In the genomic region with DNA sequence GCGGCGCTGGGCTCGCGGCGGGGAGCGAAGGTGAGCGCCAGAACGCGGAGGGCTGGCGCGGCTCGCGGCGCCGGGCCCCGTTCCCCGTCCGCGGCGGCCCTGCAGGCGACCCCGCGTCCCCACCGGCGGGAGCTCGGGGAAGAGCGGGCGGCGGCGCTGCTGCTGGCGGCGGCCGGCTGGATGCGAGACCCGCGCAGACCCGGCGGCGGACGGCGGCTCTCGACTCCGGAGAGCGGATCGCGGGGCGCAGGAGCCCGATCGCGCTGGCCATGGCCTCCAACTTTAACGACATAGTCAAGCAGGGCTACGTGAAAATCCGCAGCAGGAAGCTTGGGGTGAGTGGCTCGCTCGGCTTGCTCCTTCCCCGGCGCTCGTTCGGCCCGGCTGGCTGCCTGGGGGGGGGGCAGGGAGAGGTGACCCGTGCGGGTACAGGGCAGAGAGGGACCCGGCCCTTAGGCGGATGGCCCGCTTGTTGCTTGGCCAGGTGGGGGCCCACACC, we compare ENCODE assay signal across 8 cellular contexts. TPM values are rescaled to one million over a fixed set of nuclear protein-coding genes. Genes with fewer than 3 reads are reported as not detected.
DNase-seq lines count a peak whose midpoint lies in the region; ATAC-seq and TF ChIP-seq lines count a peak whose summit lies in the region.

No MANE protein-coding gene starts in this region.

- peak; percentile 41 for ATAC-seq in aorta (ENCODE audit: low FRiP score)
- ATAC-seq in GM21723 (IDR thresholded peaks at IDR 0.05; ENCODE audit: unreplicated experiment), result no peak
- ATAC-seq in GM18511 (IDR thresholded peaks at IDR 0.05; ENCODE audit: unreplicated experiment), result no peak

- POLR2A ChIA-PET in AG04450 (lab: Yijun Ruan, JAX), result no interaction called here

- no peak for DNase-seq in AG04450 (ENCODE audit: low read depth, low spot score)
- peak; percentile 29 for DNase-seq in HPDE6-E6E7 (ENCODE audit: extremely low spot score)
- DNase-seq in choroid plexus epithelial cell (ENCODE audit: low read depth), result peak; percentile 46
- DNase-seq in lower leg skin (ENCODE audit: low spot score in 2 of 2), result no peak
- DNase-seq in aorta, result peak; percentile 49 to 79
- DNase-seq in inferior parietal cortex (ENCODE audit: extremely low spot score), result no peak

- H3K4me3 ChIP-seq in AG04450 (ENCODE audit: low read depth, low read length) (peak overlapping the region; percentile 64), choroid plexus epithelial cell (ENCODE audit: low read depth, low read length) (peak overlapping the region; percentile 62), lower leg skin (ENCODE audit: low read depth, poor library complexity, severe bottlenecking) (peak overlapping the region; percentile 10), aorta (ENCODE audit: low read length in 2 of 2) (peak overlapping the region; percentile 46 to 91)

- TF ChIP-seq CTCF in AG04450 (IDR thresholded peaks at IDR 0.05; ENCODE audit: low read depth, low read length) (no peak), choroid plexus epithelial cell (conservative IDR thresholded peaks at IDR 0.05; ENCODE audit: low read depth, low read length) (no peak), lower leg skin (IDR thresholded peaks at IDR 0.05) (no peak)

- WGBS in lower leg skin, 2 donors, result 1% methylated on average over 11 to 31 of the region's 65 CpGs
- WGBS in aorta, 2 donors, result 0 to 1% methylated on average over 50 to 65 of the region's 65 CpGs

- intact Hi-C loops in lower leg skin (cut with DNase I; ENCODE audit: low total_unique reads), result no loop called here
- intact Hi-C loops in aorta (cut with DNase I), result no loop called here

- no peaks in the 10 kb centered on the region; the same call in 1 of the 2 replicates for H3K9me3 ChIP-seq in AG04450 (ENCODE audit: control insufficient read depth, insufficient read depth, low read length)
- peaks cover 1% of the 10 kb centered on the region for H3K9me3 ChIP-seq in aorta (ENCODE audit: control insufficient read depth, low read length)

- H3K36me3 ChIP-seq in aorta (ENCODE audit: control insufficient read depth in 1 of 2, insufficient read depth in 2 of 2, low read length in 1 of 2), result no peaks in the 10 kb centered on the region

- no peaks in the 10 kb centered on the region for H3K4me1 ChIP-seq in aorta (ENCODE audit: control insufficient read depth in 1 of 2, insufficient read depth in 2 of 2, low read length in 2 of 2)

- TF ChIP-seq POLR2A in lower leg skin (IDR thresholded peaks at IDR 0.05), result no peak

- CTCF ChIA-PET in AG04450 (lab: Charles Lee), result no interaction called here

- H3K27me3 ChIP-seq in AG04450 (ENCODE audit: control insufficient read depth, insufficient read depth, low read length), result peaks cover 20% of the 10 kb centered on the region
- no peaks in the 10 kb centered on the region for H3K27me3 ChIP-seq in aorta (ENCODE audit: control insufficient read depth in 1 of 2, insufficient read depth in 2 of 2, low read length in 1 of 2)

- H3K27ac ChIP-seq in AG04450 (ENCODE audit: low read depth, low read length) (no peak overlapping the region), aorta (ENCODE audit: low read depth in 1 of 2, low read length in 2 of 2) (no peak overlapping the region)

RNA-seq across cellular contexts. Expression of gene DOK6, which starts 0.3 kb away (rescaled TPM):
- polyA plus RNA-seq in AG04450 (2011; rRNA removed) (0.16 and 0.36 TPM in 2 replicates), aorta (1 to 10 TPM; 1.2 to 2.1 TPM)
- polyA minus RNA-seq in AG04450 (2011; rRNA and poly(A)+ RNA removed), result 0.65 and 1.1 TPM in 2 replicates
- total RNA-seq in lower leg skin (under 1 TPM; 0.21 to 0.45 (median 0.42) TPM), aorta (1 to 10 TPM; 5.7 to 6.3 TPM)

Comparison
In these comparisons a context has a peak if more than half of its experiments do, and no peak if none do; other contexts are left out.
1. DNase-seq: peak in HPDE6-E6E7 (single experiment), choroid plexus epithelial cell (single experiment) and aorta (2 of 2); none in AG04450 (single experiment), lower leg skin (0 of 2) and inferior parietal cortex (single experiment).
2. H3K4me3 ChIP-seq: peak in every context shown above with its lines; median percentile 68 in aorta; 64 in AG04450; 62 in choroid plexus epithelial cell; 10 in lower leg skin.
3. RNA of gene DOK6, which starts 0.3 kb away (total RNA-seq): 5.7 to 6.3 TPM in aorta; 0.21 to 0.45 TPM in lower leg skin; every median in the first group is over 4 times any median in the second.